8 cellular contexts compared by ENCODE assay signal in the genomic region with DNA sequence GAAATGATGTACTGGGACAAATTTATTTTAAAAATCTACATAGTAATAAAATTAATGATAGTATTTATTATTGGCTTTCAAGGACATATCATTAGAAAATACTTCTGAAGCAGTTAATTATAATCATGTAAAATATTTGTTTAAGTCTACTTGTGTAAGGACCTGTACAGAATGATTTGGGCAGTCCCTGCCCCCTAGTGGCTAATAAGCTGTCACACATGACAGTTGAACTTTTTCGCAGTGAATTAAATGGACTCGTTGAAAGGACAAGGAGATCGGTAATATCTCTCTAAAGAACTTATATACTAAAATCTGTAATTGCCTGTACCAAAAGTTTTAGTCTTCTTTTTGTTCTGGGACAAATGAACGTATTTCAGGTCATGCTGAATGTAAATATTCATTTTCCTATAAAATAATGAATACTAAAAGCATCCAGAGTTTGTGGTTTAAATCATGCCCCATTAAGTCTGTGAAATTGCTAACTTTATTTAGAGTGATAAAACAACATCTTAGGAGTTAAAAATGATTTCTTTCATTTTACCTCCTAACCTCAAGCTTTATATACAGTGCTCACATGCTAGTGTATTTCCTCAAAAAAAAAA. TPM values are rescaled to one million over a fixed set of nuclear protein-coding genes. Genes with fewer than 3 reads are reported as not detected.
DNase-seq lines count a peak whose midpoint lies in the region; ATAC-seq, FAIRE-seq and TF ChIP-seq lines count a peak whose summit lies in the region.

No MANE protein-coding gene starts in this region.

- ATAC-seq in GM21737 (IDR thresholded peaks at IDR 0.05; ENCODE audit: unreplicated experiment) = peak; percentile 83

- peak; percentile 16 for DNase-seq in stimulated activated CD4-positive, alpha-beta T cell treated with anti-CD3 and anti-CD28 coated beads, Interleukin-15, amount 100 ng/mL, for 24 hours
- DNase-seq in stimulated activated CD4-positive, alpha-beta T cell treated with anti-CD3 and anti-CD28 coated beads, Interleukin-12 subunit alpha, Interleukin-12 subunit beta, amount 100 ng/mL, for 4 hours = no peak
- peak; percentile 22 for DNase-seq in NT2/D1 (ENCODE audit: low read depth, low spot score)
- peak; percentile 75 for DNase-seq in bronchial epithelial cell (ENCODE audit: low read depth)
- peak; percentile 68 for DNase-seq in kidney tubule cell (ENCODE audit: low spot score)
- peak in 1 of 2 donors; percentile 4 for DNase-seq in thyroid gland

- no peak for TF ChIP-seq EP300 in Ishikawa (IDR thresholded peaks at IDR 0.05; ENCODE audit: borderline replicate concordance)

- H3K4me3 ChIP-seq in NT2/D1 (ENCODE audit: insufficient read length, low read depth) (no peak overlapping the region), bronchial epithelial cell (ENCODE audit: low read depth, low read length) (no peak overlapping the region), thyroid gland (replicated peaks in 1 of 3) (no peak overlapping the region)

- no peak overlapping the region for H3K9ac ChIP-seq in NT2/D1 (ENCODE audit: insufficient read length, low read depth)

- H3K4me1 ChIP-seq in NT2/D1 (ENCODE audit: insufficient read depth, insufficient read length) (no peaks in the 10 kb centered on the region), thyroid gland (no peaks in the 10 kb centered on the region)

- H3K27me3 ChIP-seq in NT2/D1 (ENCODE audit: insufficient read depth, insufficient read length) = no peaks in the 10 kb centered on the region
- no peaks in the 10 kb centered on the region for H3K27me3 ChIP-seq in bronchial epithelial cell (ENCODE audit: control insufficient read depth, insufficient read depth, low read length)
- no peaks in the 10 kb centered on the region for H3K27me3 ChIP-seq in thyroid gland

- WGBS in thyroid gland, 2 donors = 14 to 17% methylated on average over 4 of the region's 4 CpGs

- no peak overlapping the region for H3K27ac ChIP-seq in thyroid gland

- TF ChIP-seq CTCF in bronchial epithelial cell (IDR thresholded peaks at IDR 0.05; ENCODE audit: insufficient read depth, low read length, severe bottlenecking) = peak; percentile 55
- TF ChIP-seq CTCF in thyroid gland (IDR thresholded peaks at IDR 0.05) = peak; percentile 55 to 87 (median 64)

- peaks cover 8% of the 10 kb centered on the region; the same call in 1 of the 2 replicates for H3K9me3 ChIP-seq in NT2/D1 (ENCODE audit: insufficient read depth, low read length)
- H3K9me3 ChIP-seq in thyroid gland = no peaks in the 10 kb centered on the region

- intact Hi-C loops in thyroid gland (cut with DNase I) = loop anchor here (5.0 kb wide), 1 partner anchor 520 kb away; a partner anchor contains a TSS

- peak; percentile 69 for TF ChIP-seq RAD21 in Ishikawa (IDR thresholded peaks at IDR 0.05; ENCODE audit: low read depth)

- FAIRE-seq in bronchial epithelial cell (lab: Jason Lieb, UNC) = no peak

- H3K36me3 ChIP-seq in NT2/D1 (ENCODE audit: insufficient read depth, insufficient read length, low read length) (peaks cover 34% of the 10 kb centered on the region), bronchial epithelial cell (ENCODE audit: control insufficient read depth, insufficient read depth, low read length) (peaks cover 5% of the 10 kb centered on the region), thyroid gland (peaks cover 20 to 28% of the 10 kb centered on the region in 2 donors)

- no peak for TF ChIP-seq POLR2A in thyroid gland (IDR thresholded peaks at IDR 0.05)

TF ChIP-seq in Ishikawa, 13 proteins besides CTCF, POLR2A, EP300 and RAD21:
- TF ChIP-seq CREB1 (IDR thresholded peaks at IDR 0.05; ENCODE audit: low read depth) (no peak), NFIC (IDR thresholded peaks at IDR 0.05) (no peak), TEAD4 (IDR thresholded peaks at IDR 0.05) (no peak), FOXM1 (IDR thresholded peaks at IDR 0.05; ENCODE audit: borderline replicate concordance, low read depth) (no peak), CEBPB (IDR thresholded peaks at IDR 0.05) (no peak), ZBTB7A (IDR thresholded peaks at IDR 0.05; ENCODE audit: low read depth) (no peak), TAF1 (IDR thresholded peaks at IDR 0.05; ENCODE audit: low read depth) (no peak), EGR1 (IDR thresholded peaks at IDR 0.05) (no peak), TCF12 (IDR thresholded peaks at IDR 0.05; ENCODE audit: low read depth) (no peak), YY1 (IDR thresholded peaks at IDR 0.05; ENCODE audit: low read depth) (no peak)
- TF ChIP-seq, protein P1, sequence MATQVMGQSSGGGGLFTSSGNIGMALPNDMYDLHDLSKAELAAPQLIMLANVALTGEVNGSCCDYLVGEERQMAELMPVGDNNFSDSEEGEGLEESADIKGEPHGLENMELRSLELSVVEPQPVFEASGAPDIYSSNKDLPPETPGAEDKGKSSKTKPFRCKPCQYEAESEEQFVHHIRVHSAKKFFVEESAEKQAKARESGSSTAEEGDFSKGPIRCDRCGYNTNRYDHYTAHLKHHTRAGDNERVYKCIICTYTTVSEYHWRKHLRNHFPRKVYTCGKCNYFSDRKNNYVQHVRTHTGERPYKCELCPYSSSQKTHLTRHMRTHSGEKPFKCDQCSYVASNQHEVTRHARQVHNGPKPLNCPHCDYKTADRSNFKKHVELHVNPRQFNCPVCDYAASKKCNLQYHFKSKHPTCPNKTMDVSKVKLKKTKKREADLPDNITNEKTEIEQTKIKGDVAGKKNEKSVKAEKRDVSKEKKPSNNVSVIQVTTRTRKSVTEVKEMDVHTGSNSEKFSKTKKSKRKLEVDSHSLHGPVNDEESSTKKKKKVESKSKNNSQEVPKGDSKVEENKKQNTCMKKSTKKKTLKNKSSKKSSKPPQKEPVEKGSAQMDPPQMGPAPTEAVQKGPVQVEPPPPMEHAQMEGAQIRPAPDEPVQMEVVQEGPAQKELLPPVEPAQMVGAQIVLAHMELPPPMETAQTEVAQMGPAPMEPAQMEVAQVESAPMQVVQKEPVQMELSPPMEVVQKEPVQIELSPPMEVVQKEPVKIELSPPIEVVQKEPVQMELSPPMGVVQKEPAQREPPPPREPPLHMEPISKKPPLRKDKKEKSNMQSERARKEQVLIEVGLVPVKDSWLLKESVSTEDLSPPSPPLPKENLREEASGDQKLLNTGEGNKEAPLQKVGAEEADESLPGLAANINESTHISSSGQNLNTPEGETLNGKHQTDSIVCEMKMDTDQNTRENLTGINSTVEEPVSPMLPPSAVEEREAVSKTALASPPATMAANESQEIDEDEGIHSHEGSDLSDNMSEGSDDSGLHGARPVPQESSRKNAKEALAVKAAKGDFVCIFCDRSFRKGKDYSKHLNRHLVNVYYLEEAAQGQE (IDR thresholded peaks at IDR 0.05; ENCODE audit: low read depth) = no peak
- TF ChIP-seq, protein P2, sequence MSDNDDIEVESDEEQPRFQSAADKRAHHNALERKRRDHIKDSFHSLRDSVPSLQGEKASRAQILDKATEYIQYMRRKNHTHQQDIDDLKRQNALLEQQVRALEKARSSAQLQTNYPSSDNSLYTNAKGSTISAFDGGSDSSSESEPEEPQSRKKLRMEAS (IDR thresholded peaks at IDR 0.05) = no peak
- TF ChIP-seq, protein P3, sequence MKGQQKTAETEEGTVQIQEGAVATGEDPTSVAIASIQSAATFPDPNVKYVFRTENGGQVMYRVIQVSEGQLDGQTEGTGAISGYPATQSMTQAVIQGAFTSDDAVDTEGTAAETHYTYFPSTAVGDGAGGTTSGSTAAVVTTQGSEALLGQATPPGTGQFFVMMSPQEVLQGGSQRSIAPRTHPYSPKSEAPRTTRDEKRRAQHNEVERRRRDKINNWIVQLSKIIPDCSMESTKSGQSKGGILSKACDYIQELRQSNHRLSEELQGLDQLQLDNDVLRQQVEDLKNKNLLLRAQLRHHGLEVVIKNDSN (IDR thresholded peaks at IDR 0.05) = no peak

RNA-seq across cellular contexts. Expression of a gene that starts 13.6 kb away (rescaled TPM):
- total RNA-seq in bronchial epithelial cell (36.9 and 47.2 TPM in 2 replicates), thyroid gland (10 to 100 TPM; 32.9 to 38.3 (median 34.5) TPM)

RNA-seq across cellular contexts. Expression of a gene that starts 47.5 kb away (rescaled TPM):
- total RNA-seq in bronchial epithelial cell (not detected in 2 replicates), thyroid gland (not detected)
